In the genomic region with DNA sequence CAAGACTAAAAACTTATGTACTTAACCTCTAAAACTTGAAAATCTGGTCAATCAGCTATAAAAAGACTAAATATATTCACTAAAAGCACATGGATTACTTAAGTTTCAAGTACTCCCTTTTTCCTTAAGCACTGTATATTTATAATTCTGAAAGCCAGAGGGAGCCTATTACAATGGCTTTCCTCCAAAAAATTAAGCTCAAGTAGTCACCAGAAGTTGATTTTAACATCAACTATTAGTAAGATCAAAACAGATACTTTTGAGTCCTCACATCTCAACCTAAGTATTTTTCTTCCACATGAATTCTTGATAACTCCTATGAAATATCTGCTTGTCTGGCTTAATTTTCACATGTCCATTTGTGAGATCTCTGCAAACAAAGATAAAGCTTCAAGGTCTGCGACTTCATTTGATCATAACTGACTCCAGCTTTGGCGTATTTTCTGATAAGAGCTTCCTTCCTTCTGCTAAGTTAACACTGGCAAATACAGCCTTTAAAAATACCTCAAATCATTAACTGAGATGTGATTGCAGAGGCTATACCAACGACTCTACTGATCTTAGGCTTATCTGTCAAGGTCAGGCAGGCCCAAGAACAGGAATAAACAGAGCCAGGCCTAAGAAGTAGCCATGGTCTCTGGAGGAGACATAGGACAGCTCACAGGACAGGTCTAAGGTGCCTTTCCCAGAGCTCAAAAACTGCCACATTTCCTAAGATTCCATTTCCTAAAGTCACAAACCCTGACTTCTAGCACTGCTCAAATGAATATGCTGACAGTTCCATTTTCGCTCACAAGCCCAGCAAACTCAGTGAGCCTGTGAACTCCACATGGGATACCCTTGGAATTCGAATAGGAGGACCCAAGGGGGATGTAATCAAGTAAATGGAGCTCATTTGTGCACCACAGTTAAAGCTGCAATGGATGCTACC, we compare ENCODE assay signal across 9 cellular contexts. TPM values are rescaled to one million over a fixed set of nuclear protein-coding genes. Genes with fewer than 3 reads are reported as not detected.
DNase-seq lines count a peak whose midpoint lies in the region; ATAC-seq and TF ChIP-seq lines count a peak whose summit lies in the region.
"Had no signal": no experiment of that assay in that cellular context is flagged by ENCODE, and none has a peak within 500 bp of the region (broad histone marks: within the 10 kb centered on the region; RNA-seq: fewer than 3 reads in every experiment).

No MANE protein-coding gene starts in this region.

- H3K36me3 ChIP-seq in BLaER1 (peaks cover 53% of the 10 kb centered on the region), Karpas-422 (ENCODE audit: insufficient read depth, low read length) (peaks cover 83% of the 10 kb centered on the region), mucosa of rectum (ENCODE audit: control insufficient read depth in 2 of 2, insufficient read depth in 2 of 2, low read length in 2 of 2) (peaks cover 15 to 19% of the 10 kb centered on the region in 2 donors)

- peaks cover 53% of the 10 kb centered on the region in 2 experiments for H3K4me1 Mint-ChIP-seq in H9

- H4K20me1 ChIP-seq in BLaER1 = peaks cover 100% of the 10 kb centered on the region
- H4K20me1 ChIP-seq in Karpas-422 (ENCODE audit: insufficient read depth, low read depth, low read length) = peaks cover 93% of the 10 kb centered on the region
- no peaks in the 10 kb centered on the region for H4K20me1 ChIP-seq in H9 (ENCODE audit: control insufficient read depth, insufficient read depth, insufficient read length)

- H3K4me2 ChIP-seq in BLaER1 (peak overlapping the region; percentile 96), Karpas-422 (ENCODE audit: low read depth, low read length, poor library complexity, severe bottlenecking) (peak overlapping the region; percentile 13), H9 (ENCODE audit: insufficient read depth, insufficient read length, low read length) (no peak overlapping the region)

- H4K5ac ChIP-seq in H9 (ENCODE audit: insufficient read length, low read depth, low read length) = no peak overlapping the region

- no peak overlapping the region for H2BK5ac ChIP-seq in H9 (ENCODE audit: insufficient read length, low read length)

- no peak for DNase-seq in Karpas-422
- peak in 1 of 2 donors; percentile 55 for DNase-seq in cardiac fibroblast (ENCODE audit: low read depth in 2 of 2)
- no peak for DNase-seq in Ammon's horn (ENCODE audit: low spot score)
- DNase-seq in H9 = no peak
- DNase-seq in HK-2 (ENCODE audit: unreplicated experiment) = no peak
- DNase-seq: substantia nigra had no signal

- H2AK5ac ChIP-seq in H9 (ENCODE audit: insufficient read length, low read length) = no peak overlapping the region

- H2BK120ac ChIP-seq in H9 (ENCODE audit: low read depth, low read length, poor library complexity, severe bottlenecking) = no peak overlapping the region

- H2BK12ac ChIP-seq in H9 (ENCODE audit: insufficient read length, low read depth, low read length) = no peak overlapping the region

- no CpG with 5 or more reads among the region's 5 CpGs for WGBS in H9 (ENCODE audit: extremely low coverage, insufficient read length, low lambda C conversion rate)

- no peak overlapping the region for H3K4me3 Mint-ChIP-seq in H9

- H3T11ph ChIP-seq in H9 (ENCODE audit: low read length) = no peak overlapping the region

- H3K23ac ChIP-seq in H9 (ENCODE audit: insufficient read length, low read depth, low read length) = no peak overlapping the region

- H3K4me1 ChIP-seq in BLaER1 (peaks cover 90% of the 10 kb centered on the region), Karpas-422 (ENCODE audit: low read length) (peaks cover 100% of the 10 kb centered on the region), mucosa of rectum (ENCODE audit: control insufficient read depth in 2 of 2, insufficient read depth in 2 of 2, low read length in 2 of 2) (peaks cover 56 to 66% of the 10 kb centered on the region in 2 donors), H9 (ENCODE audit: insufficient read depth, low read length) (no peaks in the 10 kb centered on the region; the same call in 1 of the 2 replicates)

- no peaks in the 10 kb centered on the region for H3K9me2 ChIP-seq in Karpas-422 (replicated peaks; ENCODE audit: insufficient read depth, low read length)

- H3K9me3 ChIP-seq in BLaER1 (no peaks in the 10 kb centered on the region), Karpas-422 (ENCODE audit: low read length) (no peaks in the 10 kb centered on the region), mucosa of rectum (ENCODE audit: control insufficient read depth in 2 of 2, low read length in 2 of 2) (no peaks in the 10 kb centered on the region), H9 (ENCODE audit: control insufficient read depth, low read depth, low read length) (no peaks in the 10 kb centered on the region)

- no peaks in the 10 kb centered on the region for H3K27me3 Mint-ChIP-seq in H9 (ENCODE audit: low read depth)

- TF ChIP-seq CTCF in cardiac fibroblast (IDR thresholded peaks at IDR 0.05; ENCODE audit: low read depth, low read length) (peak; percentile 17), H9 (conservative IDR thresholded peaks at IDR 0.05) (no peak)

- peak overlapping the region; percentile 100 for H3K9ac ChIP-seq in BLaER1
- 0 out of 2 replicates have a peak overlapping the region, but pooled peaks have one; percentile 11 for H3K9ac ChIP-seq in Karpas-422 (ENCODE audit: low read length)
- peak overlapping the region; percentile 10 to 64 for H3K9ac ChIP-seq in mucosa of rectum (ENCODE audit: low read depth in 1 of 2, low read length in 2 of 2)
- no peak overlapping the region for H3K9ac ChIP-seq in H9 (ENCODE audit: extremely low read depth, insufficient read length, low read length)

- no peaks in the 10 kb centered on the region for H3K23me2 ChIP-seq in H9 (ENCODE audit: insufficient read length, low read depth, low read length, poor library complexity, severe bottlenecking)

- peak overlapping the region; percentile 92 for H3K4me3 ChIP-seq in BLaER1
- H3K4me3 ChIP-seq in Karpas-422 (ENCODE audit: low read length) = no peak overlapping the region
- no peak overlapping the region for H3K4me3 ChIP-seq in cardiac fibroblast (replicated peaks in 1 of 2; ENCODE audit: low read depth in 2 of 2, low read length in 2 of 2)
- H3K4me3 ChIP-seq in mucosa of rectum (ENCODE audit: low read length in 2 of 2) = peak overlapping the region in 1 of 2 donors; percentile 9

- no peak overlapping the region for H3K18ac ChIP-seq in H9 (ENCODE audit: insufficient read length, low read depth, low read length)

- H3K79me2 ChIP-seq in Karpas-422 (ENCODE audit: low read length) (peaks cover 99% of the 10 kb centered on the region), H9 (ENCODE audit: insufficient read depth, low read length) (peaks cover 78% of the 10 kb centered on the region)

- peak overlapping the region; percentile 100 for H3K27ac ChIP-seq in BLaER1
- peak overlapping the region; percentile 97 for H3K27ac ChIP-seq in Karpas-422 (ENCODE audit: low read length)
- peak overlapping the region; percentile 69 to 78 for H3K27ac ChIP-seq in mucosa of rectum (ENCODE audit: low read depth in 2 of 2, low read length in 2 of 2)
- H3K27ac ChIP-seq in H9 (ENCODE audit: insufficient read length, low read depth, low read length) = no peak overlapping the region

- no peak overlapping the region for H2BK20ac ChIP-seq in H9 (ENCODE audit: low read depth, low read length, poor library complexity, severe bottlenecking)

- no peak overlapping the region for H2BK15ac ChIP-seq in H9 (ENCODE audit: low read depth, low read length)

- H3K14ac ChIP-seq in H9 (ENCODE audit: insufficient read depth, low read length) = no peak overlapping the region

- no peak overlapping the region for H3K56ac ChIP-seq in H9 (ENCODE audit: insufficient read length, low read depth, low read length)

- ATAC-seq in GM21723 (IDR thresholded peaks at IDR 0.05; ENCODE audit: unreplicated experiment) = no peak

- H3K79me1 ChIP-seq in H9 (ENCODE audit: insufficient read depth, low read depth, low read length, poor library complexity, severe bottlenecking) = peaks cover 8% of the 10 kb centered on the region

- no peak overlapping the region for H4K91ac ChIP-seq in H9 (ENCODE audit: insufficient read length, low read depth, low read length)

- H3K9me3 Mint-ChIP-seq in H9 = no peaks in the 10 kb centered on the region

- H4K8ac ChIP-seq in H9 (replicated peaks; ENCODE audit: insufficient read length, low read depth, low read length) = no peak overlapping the region

- H3K27me3 ChIP-seq in BLaER1 (no peaks in the 10 kb centered on the region), Karpas-422 (ENCODE audit: low read length) (no peaks in the 10 kb centered on the region), mucosa of rectum (ENCODE audit: control insufficient read depth in 2 of 2, insufficient read depth in 2 of 2, low read length in 2 of 2) (no peaks in the 10 kb centered on the region), H9 (ENCODE audit: insufficient read depth, low read length) (no peaks in the 10 kb centered on the region)

- H3K36me3 Mint-ChIP-seq in H9 (ENCODE audit: insufficient read depth in 1 of 3, low read depth in 3 of 3) = peaks cover 40 to 65% (median 63%) of the 10 kb centered on the region in 3 experiments

- H2AFZ ChIP-seq in Karpas-422 (ENCODE audit: low read length) = no peak overlapping the region
- no peak overlapping the region for H2AFZ ChIP-seq in H9 (ENCODE audit: low read length)

- H3K4ac ChIP-seq in H9 (ENCODE audit: low read depth, low read length) = no peak overlapping the region

- H3K27ac Mint-ChIP-seq in H9 = peak overlapping the region in 1 of 3 experiments; percentile 49; a peak in 1 of 7 replicates

RNA-seq across cellular contexts. Expression of a gene that starts 10.0 kb away (rescaled TPM):
- total RNA-seq in Karpas-422 (2014; rRNA removed; shearing (Covaris generic); ENCODE audit: low replicate concordance) = 195 and 298 TPM in 2 replicates
- 179 and 194 TPM in 2 replicates for total RNA-seq in H9 (2021)

RNA-seq across cellular contexts. Expression of a gene that starts 10.2 kb away (rescaled TPM):
- 23.3 and 26.5 TPM in 2 replicates for total RNA-seq in Karpas-422 (2014; rRNA removed; shearing (Covaris generic); ENCODE audit: low replicate concordance)
- 47.7 and 48.9 TPM in 2 replicates for total RNA-seq in H9 (2021)
